ENCODE assay signal across 8 cellular contexts in genomic region chr18:63421514-63421913, GRCh38. TPM values are rescaled to one million over a fixed set of nuclear protein-coding genes. Genes with fewer than 3 reads are reported as not detected.
DNase-seq lines count a peak whose midpoint lies in the region; ATAC-seq and TF ChIP-seq lines count a peak whose summit lies in the region.

No MANE protein-coding gene starts in this region.

- H3K4me1 ChIP-seq in ascending aorta (peaks cover 0 to 10% of the 10 kb centered on the region in 2 donors), right lobe of liver (peaks cover 0 to 7% (median 3%) of the 10 kb centered on the region in 4 donors), upper lobe of right lung (peaks cover 9% of the 10 kb centered on the region)

- no peaks in the 10 kb centered on the region for H3K9me3 Mint-ChIP-seq in activated naive CD4-positive, alpha-beta T cell treated with anti-CD3 and anti-CD28 coated beads, Interleukin-2, amount 50 U/mL, for 24 hours

- H3K9me3 ChIP-seq in ascending aorta (no peaks in the 10 kb centered on the region), right lobe of liver (no peaks in the 10 kb centered on the region), upper lobe of right lung (no peaks in the 10 kb centered on the region)

- H3K4me3 Mint-ChIP-seq in activated naive CD4-positive, alpha-beta T cell treated with anti-CD3 and anti-CD28 coated beads, Interleukin-2, amount 50 U/mL, for 24 hours = peak overlapping the region; percentile 96

- 10% methylated on average over 6 of the region's 6 CpGs for WGBS in right lobe of liver (ENCODE audit: insufficient coverage, low coverage, low lambda C conversion rate, missing lambda C conversion rate)

- H3K36me3 ChIP-seq in ascending aorta (peaks cover 9 to 11% of the 10 kb centered on the region in 2 donors), right lobe of liver (no peaks in the 10 kb centered on the region), upper lobe of right lung (peaks cover 33% of the 10 kb centered on the region)

- TF ChIP-seq POLR2A in right lobe of liver (IDR thresholded peaks at IDR 0.05) = no peak

- H3K36me3 Mint-ChIP-seq in activated naive CD4-positive, alpha-beta T cell treated with anti-CD3 and anti-CD28 coated beads, Interleukin-2, amount 50 U/mL, for 24 hours = peaks cover 2% of the 10 kb centered on the region

- H3K4me1 Mint-ChIP-seq in activated naive CD4-positive, alpha-beta T cell treated with anti-CD3 and anti-CD28 coated beads, Interleukin-2, amount 50 U/mL, for 24 hours = peaks cover 31% of the 10 kb centered on the region

- intact Hi-C loops in ascending aorta (cut with DNase I) (loop anchor here (5.0 kb wide), 4 partner anchors 99 to 1234 kb away; partner anchors contain the start of genes PIGN, RELCH and ZCCHC2), right lobe of liver (cut with DNase I) (loop anchor here in 1 of 2 donors (10.0 kb wide), 1 partner anchor 57 kb away; the partner anchor contains the start of gene KDSR), upper lobe of right lung (cut with DNase I) (no loop called here), head of caudate nucleus (cut with DNase I) (no loop called here)

- DNase-seq in activated naive CD4-positive, alpha-beta T cell treated with anti-CD3 and anti-CD28 coated beads, Interleukin-2, amount 50 U/mL, for 16 hours = no peak
- DNase-seq in ascending aorta (ENCODE audit: low spot score in 2 of 2) (no peak), right lobe of liver (no peak), upper lobe of right lung (no peak), mesenteric fat pad (ENCODE audit: low spot score) (no peak), NCI-H524 treated with DMSO at 0.1 percent for 48 hours (lab: John Stamatoyannopoulos, UW) (no peak), head of caudate nucleus (no peak)

- H3K4me3 ChIP-seq in ascending aorta = peak overlapping the region; percentile 94 to 99
- peak overlapping the region; percentile 86 to 94 (median 94) for H3K4me3 ChIP-seq in right lobe of liver
- peak overlapping the region; percentile 88 for H3K4me3 ChIP-seq in upper lobe of right lung

- H3K27me3 Mint-ChIP-seq in activated naive CD4-positive, alpha-beta T cell treated with anti-CD3 and anti-CD28 coated beads, Interleukin-2, amount 50 U/mL, for 24 hours = peaks cover 3% of the 10 kb centered on the region

- TF ChIP-seq CTCF in ascending aorta (IDR thresholded peaks at IDR 0.05) = no peak
- TF ChIP-seq CTCF in right lobe of liver (IDR thresholded peaks at IDR 0.05) = no peak
- TF ChIP-seq CTCF in upper lobe of right lung (IDR thresholded peaks at IDR 0.05) = no peak

- H3K27me3 ChIP-seq in ascending aorta (no peaks in the 10 kb centered on the region), right lobe of liver (no peaks in the 10 kb centered on the region), upper lobe of right lung (no peaks in the 10 kb centered on the region)

- ATAC-seq in right lobe of liver = no peak
- no peak for ATAC-seq in upper lobe of right lung

- peak overlapping the region; percentile 77 for H3K27ac Mint-ChIP-seq in activated naive CD4-positive, alpha-beta T cell treated with anti-CD3 and anti-CD28 coated beads, Interleukin-2, amount 50 U/mL, for 24 hours

- H3K27ac ChIP-seq in ascending aorta (peak overlapping the region; percentile 92 to 93), right lobe of liver (peak overlapping the region; percentile 82 to 90 (median 88)), upper lobe of right lung (peak overlapping the region; percentile 96)

RNA-seq across cellular contexts. Expression of gene VPS4B, which starts 0.8 kb away (rescaled TPM):
- total RNA-seq in ascending aorta = 16.7 TPM
- total RNA-seq in right lobe of liver = 10 to 100 TPM; 18.3 to 30.4 (median 22.3) TPM
- 58.7 TPM for total RNA-seq in upper lobe of right lung
- 47.9 TPM for total RNA-seq in mesenteric fat pad

RNA-seq across cellular contexts. Expression of gene KDSR, which starts 54.5 kb away (rescaled TPM):
- 208 TPM for total RNA-seq in ascending aorta
- 10 to 100 TPM; 32.3 to 67.1 (median 56.1) TPM for total RNA-seq in right lobe of liver
- 77.5 TPM for total RNA-seq in upper lobe of right lung
- total RNA-seq in mesenteric fat pad = 55.6 TPM

RNA-seq across cellular contexts. Expression of gene SERPINB5, which starts 55.2 kb away (rescaled TPM):
- total RNA-seq in ascending aorta (not detected), right lobe of liver (not detected), upper lobe of right lung (0.55 TPM), mesenteric fat pad (not detected)
